In genomic region chr3:49410844-49411549, GRCh38 we compare ENCODE assay signal across 8 cellular contexts. TPM values are rescaled to one million over a fixed set of nuclear protein-coding genes. Genes with fewer than 3 reads are reported as not detected.
DNase-seq lines count a peak whose midpoint lies in the region; ATAC-seq and TF ChIP-seq lines count a peak whose summit lies in the region.

No MANE protein-coding gene starts in this region.

- H3K27ac Mint-ChIP-seq in activated CD8-positive, alpha-beta T cell treated with anti-CD3 and anti-CD28 coated beads, Interleukin-2, amount 10 ng/mL, durations not matched to agents 7 days and 5 days: peak overlapping the region; percentile 95

- H3K4me1 ChIP-seq in hepatocyte (ENCODE audit: insufficient read depth) (peaks cover 25% of the 10 kb centered on the region), spleen (peaks cover 63 to 87% (median 82%) of the 10 kb centered on the region in 6 donors)

- no peak for TF ChIP-seq CTCF in hepatocyte (IDR thresholded peaks at IDR 0.05; ENCODE audit: poor library complexity)
- TF ChIP-seq CTCF in spleen (IDR thresholded peaks at IDR 0.05 in 8 of 11, conservative IDR thresholded peaks at IDR 0.05 in 3 of 11): no peak

- no peaks in the 10 kb centered on the region for H3K27me3 ChIP-seq in hepatocyte
- no peaks in the 10 kb centered on the region for H3K27me3 ChIP-seq in spleen (replicated peaks in 1 of 7)

- ATAC-seq in activated CD8-positive, alpha-beta T cell treated with anti-CD3 and anti-CD28 coated beads, Interleukin-2, amount 10 ng/mL, durations not matched to agents 7 days and 5 days: no peak
- no peak for ATAC-seq in HG03135 (IDR thresholded peaks at IDR 0.05; ENCODE audit: unreplicated experiment)

- no peaks in the 10 kb centered on the region for H3K36me3 ChIP-seq in hepatocyte (replicated peaks; ENCODE audit: insufficient read depth, low read depth)
- H3K36me3 ChIP-seq in spleen: peaks cover 0 to 30% (median 9%) of the 10 kb centered on the region in 6 donors

- H3K27ac ChIP-seq in hepatocyte (peak overlapping the region; percentile 93), spleen (peak overlapping the region; percentile 89 to 100 (median 98))

- H3K4me3 Mint-ChIP-seq in activated CD8-positive, alpha-beta T cell treated with anti-CD3 and anti-CD28 coated beads, Interleukin-2, amount 10 ng/mL, durations not matched to agents 7 days and 5 days: peak overlapping the region; percentile 86

- DNase-seq in NCI-H2227 (lab: John Stamatoyannopoulos, UW; ENCODE audit: unreplicated experiment): peak; percentile 16
- DNase-seq in NCI-H2227 treated with DMSO at 0.1 percent for 48 hours (lab: John Stamatoyannopoulos, UW): no peak
- no peak for DNase-seq in activated CD8-positive, alpha-beta T cell treated with anti-CD3 and anti-CD28 coated beads, Interleukin-2, amount 10 ng/mL, durations not matched to agents 7 days and 5 days
- no peak for DNase-seq in hepatocyte (ENCODE audit: low spot score)
- no peak for DNase-seq in spleen
- no peak for DNase-seq in NCI-H146 (lab: John Stamatoyannopoulos, UW)
- DNase-seq in SKM-1 treated with dmso at 0.1 percent for 144 hours (lab: John Stamatoyannopoulos, UW; ENCODE audit: unreplicated experiment): no peak

- H3K9me3 ChIP-seq in hepatocyte (ENCODE audit: low read depth) (no peaks in the 10 kb centered on the region), spleen (no peaks in the 10 kb centered on the region)

- H2AFZ ChIP-seq in hepatocyte: peak overlapping the region; percentile 5

- no peaks in the 10 kb centered on the region for H3K9me3 Mint-ChIP-seq in activated CD8-positive, alpha-beta T cell treated with anti-CD3 and anti-CD28 coated beads, Interleukin-2, amount 10 ng/mL, durations not matched to agents 7 days and 5 days (ENCODE audit: insufficient read depth)

- H3K36me3 Mint-ChIP-seq in activated CD8-positive, alpha-beta T cell treated with anti-CD3 and anti-CD28 coated beads, Interleukin-2, amount 10 ng/mL, durations not matched to agents 7 days and 5 days (ENCODE audit: low read depth): peaks cover 55% of the 10 kb centered on the region

- POLR2A ChIA-PET in activated CD8-positive, alpha-beta T cell treated with anti-CD3 and anti-CD28 coated beads, Interleukin-2, amount 10 ng/mL, durations not matched to agents 7 days and 5 days (lab: Charles Lee): interaction anchor here (0.6 to 7.1 kb wide), 17 partner anchors 9 to 748 kb away, joined by 3 to 107 read pairs (median 5); partner anchors contain the start of genes CELSR3, GPX1, NICN1 and QRICH1

- H3K79me2 ChIP-seq in hepatocyte: peaks cover 74% of the 10 kb centered on the region

- peaks cover 52% of the 10 kb centered on the region for H4K20me1 ChIP-seq in hepatocyte (ENCODE audit: insufficient read depth, poor library complexity, severe bottlenecking)

- H3K4me2 ChIP-seq in hepatocyte: peak overlapping the region; percentile 93

- peaks cover 1% of the 10 kb centered on the region for H3K27me3 Mint-ChIP-seq in activated CD8-positive, alpha-beta T cell treated with anti-CD3 and anti-CD28 coated beads, Interleukin-2, amount 10 ng/mL, durations not matched to agents 7 days and 5 days (ENCODE audit: low read depth)

- CTCF ChIA-PET in activated CD8-positive, alpha-beta T cell treated with anti-CD3 and anti-CD28 coated beads, Interleukin-2, amount 10 ng/mL, durations not matched to agents 7 days and 5 days (lab: Charles Lee): interaction anchor here (1.2 to 1.9 kb wide), 2 partner anchors 38 to 71 kb away, joined by 4 to 16 read pairs; partner anchors contain the start of gene USP4

- no peak for TF ChIP-seq POLR2A in spleen (IDR thresholded peaks at IDR 0.05)

- WGBS in hepatocyte (ENCODE audit: low lambda C conversion rate, missing lambda C conversion rate): under 1% methylated on average over 35 of the region's 35 CpGs
- 0 to 1% (median 1%) methylated on average over 35 of the region's 35 CpGs for WGBS in spleen, 5 donors

- intact Hi-C loops in spleen (cut with DNase I; ENCODE audit: low total_unique reads): loop anchor here (5.0 kb wide), 1 partner anchor 69 kb away; the partner anchor contains the start of gene USP4

- H3K4me3 ChIP-seq in hepatocyte (peak overlapping the region; percentile 40), spleen (peak overlapping the region; percentile 55 to 92 (median 78))

- peaks cover 61% of the 10 kb centered on the region for H3K4me1 Mint-ChIP-seq in activated CD8-positive, alpha-beta T cell treated with anti-CD3 and anti-CD28 coated beads, Interleukin-2, amount 10 ng/mL, durations not matched to agents 7 days and 5 days (ENCODE audit: low read depth)

- H3K9me2 ChIP-seq in hepatocyte (replicated peaks; ENCODE audit: insufficient read depth): no peaks in the 10 kb centered on the region

RNA-seq across cellular contexts. Expression of gene RHOA, which starts 0.8 kb away (rescaled TPM):
- 100 to 1,000 TPM; 518 to 520 TPM for total RNA-seq in activated CD8-positive, alpha-beta T cell treated with anti-CD3 and anti-CD28 coated beads, Interleukin-2, amount 10 ng/mL, durations not matched to agents 7 days and 5 days
- total RNA-seq in hepatocyte (434 and 527 TPM in 2 replicates), spleen (100 to 1,000 TPM; 452 to 693 (median 522) TPM)
- polyA plus RNA-seq in hepatocyte (371 and 392 TPM in 2 replicates), spleen (100 to 1,000 TPM; 226 to 346 (median 297) TPM)

RNA-seq across cellular contexts. Expression of gene TCTA, which starts 1.2 kb away (rescaled TPM):
- total RNA-seq in activated CD8-positive, alpha-beta T cell treated with anti-CD3 and anti-CD28 coated beads, Interleukin-2, amount 10 ng/mL, durations not matched to agents 7 days and 5 days: 10 to 100 TPM; 19.6 to 25.2 TPM
- 20.9 and 24.5 TPM in 2 replicates for total RNA-seq in hepatocyte
- 30.1 and 31.6 TPM in 2 replicates for polyA plus RNA-seq in hepatocyte
- total RNA-seq in spleen: 10 to 100 TPM; 22.1 to 39.4 (median 28.6) TPM
- 10 to 100 TPM; 18.2 to 27.4 (median 25.4) TPM for polyA plus RNA-seq in spleen

RNA-seq across cellular contexts. Expression of gene AMT, which starts 11.3 kb away (rescaled TPM):
- total RNA-seq in activated CD8-positive, alpha-beta T cell treated with anti-CD3 and anti-CD28 coated beads, Interleukin-2, amount 10 ng/mL, durations not matched to agents 7 days and 5 days: 1 to 10 TPM; 3.8 to 4.7 TPM
- 19.0 and 26.5 TPM in 2 replicates for total RNA-seq in hepatocyte
- polyA plus RNA-seq in hepatocyte: 32.7 and 39.7 TPM in 2 replicates
- total RNA-seq in spleen: 10 to 100 TPM in 3 of 7 donors, 1 to 10 TPM in 4; 4.2 to 15.5 (median 7.0) TPM
- polyA plus RNA-seq in spleen: 10 to 100 TPM; 13.0 to 35.0 (median 32.9) TPM

RNA-seq across cellular contexts. Expression of gene NICN1, which starts 18.1 kb away (rescaled TPM):
- total RNA-seq in activated CD8-positive, alpha-beta T cell treated with anti-CD3 and anti-CD28 coated beads, Interleukin-2, amount 10 ng/mL, durations not matched to agents 7 days and 5 days: 10 to 100 TPM; 23.2 to 25.7 TPM
- 6.7 and 8.1 TPM in 2 replicates for total RNA-seq in hepatocyte
- 10.4 and 14.0 TPM in 2 replicates for polyA plus RNA-seq in hepatocyte
- total RNA-seq in spleen: 10 to 100 TPM; 10.9 to 27.7 (median 17.9) TPM
- 10 to 100 TPM in 1 of 3 donors, 1 to 10 TPM in 2; 6.2 to 10.6 (median 9.6) TPM for polyA plus RNA-seq in spleen

RNA-seq across cellular contexts. Expression of gene GPX1, which starts 52.8 kb away (rescaled TPM):
- 100 to 1,000 TPM; 115 to 119 TPM for total RNA-seq in activated CD8-positive, alpha-beta T cell treated with anti-CD3 and anti-CD28 coated beads, Interleukin-2, amount 10 ng/mL, durations not matched to agents 7 days and 5 days
- 186 and 205 TPM in 2 replicates for total RNA-seq in hepatocyte
- polyA plus RNA-seq in hepatocyte: 437 and 440 TPM in 2 replicates
- total RNA-seq in spleen: 100 to 1,000 TPM; 252 to 415 (median 300) TPM
- 100 to 1,000 TPM; 360 to 652 (median 488) TPM for polyA plus RNA-seq in spleen
